Comparison of ENCODE assay signal across 8 cellular contexts in genomic region chr19:2328401-2329161, GRCh38. TPM values are rescaled to one million over a fixed set of nuclear protein-coding genes. Genes with fewer than 3 reads are reported as not detected.
DNase-seq lines count a peak whose midpoint lies in the region; ATAC-seq and TF ChIP-seq lines count a peak whose summit lies in the region.

Gene LSM7, minus strand, starts transcription at chr19:2328586. Its CDS starts 20 bp downstream, at chr19:2328566.
Gene SPPL2B, plus strand, starts transcription at chr19:2328684. Its CDS starts 26 bp downstream, at chr19:2328710.

- TF ChIP-seq POLR2A in Peyer's patch (IDR thresholded peaks at IDR 0.05): peak; percentile 87 to 95

- peak within 1 kb of the TSS; percentile 99 to 100 (median 100) for H3K4me3 Mint-ChIP-seq in CD4-positive, alpha-beta memory T cell
- peak within 1 kb of the TSS; percentile 92 to 100 (median 100) for H3K4me3 Mint-ChIP-seq in IgD-negative memory B cell
- H3K4me3 Mint-ChIP-seq in activated T-cell treated with anti-CD3 and anti-CD28 coated beads, Interleukin-2, amount 50 U/mL, for 4 hours: peak within 1 kb of the TSS; percentile 100

- H3K4me1 Mint-ChIP-seq in CD4-positive, alpha-beta memory T cell: peaks cover 22 to 61% (median 47%) of the 10 kb centered on the region in 4 donors
- peaks cover 37 to 67% (median 63%) of the 10 kb centered on the region in 3 donors for H3K4me1 Mint-ChIP-seq in IgD-negative memory B cell
- H3K4me1 Mint-ChIP-seq in activated T-cell treated with anti-CD3 and anti-CD28 coated beads, Interleukin-2, amount 50 U/mL, for 4 hours (ENCODE audit: low read depth): peaks cover 65% of the 10 kb centered on the region

- peaks cover 49% of the 10 kb centered on the region for H3K4me1 ChIP-seq in CD4-positive, alpha-beta memory T cell (ENCODE audit: insufficient read depth, low read length)
- H3K4me1 ChIP-seq in Peyer's patch (peaks cover 0 to 58% (median 48%) of the 10 kb centered on the region in 4 donors), muscle layer of duodenum (ENCODE audit: control insufficient read depth in 1 of 2, insufficient read depth in 2 of 2, low read length in 2 of 2) (peaks cover under 1 to 61% of the 10 kb centered on the region in 2 donors)

- peaks cover 10 to 27% of the 10 kb centered on the region in 2 donors for H3K36me3 Mint-ChIP-seq in CD4-positive, alpha-beta memory T cell
- peaks cover 1% of the 10 kb centered on the region for H3K36me3 Mint-ChIP-seq in IgD-negative memory B cell
- H3K36me3 Mint-ChIP-seq in activated T-cell treated with anti-CD3 and anti-CD28 coated beads, Interleukin-2, amount 50 U/mL, for 4 hours (ENCODE audit: insufficient read depth): peaks cover 19% of the 10 kb centered on the region

- no peaks in the 10 kb centered on the region for H3K9me3 ChIP-seq in CD4-positive, alpha-beta memory T cell (ENCODE audit: control insufficient read depth in 1 of 2, low read length in 2 of 2)
- H3K9me3 ChIP-seq in Peyer's patch: no peaks in the 10 kb centered on the region
- no peaks in the 10 kb centered on the region for H3K9me3 ChIP-seq in muscle layer of duodenum (ENCODE audit: control insufficient read depth in 1 of 2, low read length in 2 of 2)

- peak within 1 kb of the TSS; percentile 76 for H3K27ac ChIP-seq in CD4-positive, alpha-beta memory T cell (ENCODE audit: low read depth, low read length)
- peak within 1 kb of the TSS; percentile 79 to 98 (median 90) for H3K27ac ChIP-seq in Peyer's patch
- H3K27ac ChIP-seq in muscle layer of duodenum (ENCODE audit: low read length): peak within 1 kb of the TSS; percentile 63

- peak within 1 kb of the TSS; percentile 82 to 88 for H3K4me3 ChIP-seq in CD4-positive, alpha-beta memory T cell (ENCODE audit: low read length in 2 of 2)
- H3K4me3 ChIP-seq in Peyer's patch: peak within 1 kb of the TSS; percentile 75 to 99 (median 88)
- peak within 1 kb of the TSS; percentile 86 to 96 for H3K4me3 ChIP-seq in muscle layer of duodenum (ENCODE audit: low read depth in 1 of 2, low read length in 2 of 2)

- POLR2A ChIA-PET in CD4-positive, alpha-beta memory T cell (lab: Charles Lee; ENCODE audit: partially characterized antibody): interaction anchor here (0.7 to 1.9 kb wide), 11 partner anchors 26 to 112 kb away, joined by 3 to 10 read pairs (median 4); partner anchors contain the start of gene TIMM13

- ATAC-seq in activated T-cell treated with anti-CD3 and anti-CD28 coated beads, Interleukin-2, amount 50 U/mL, for 4 hours: peak; percentile 83 to 84
- peak; percentile 82 for ATAC-seq in esophagus mucosa

- intact Hi-C loops in CD4-positive, alpha-beta memory T cell (cut with micrococcal nuclease): loop anchor here (1.0 to 5.0 kb wide), 4 partner anchors 36 to 99 kb away; partner anchors contain the start of genes PLEKHJ1, SF3A2 and TIMM13

- H3K36me3 ChIP-seq in CD4-positive, alpha-beta memory T cell (ENCODE audit: insufficient read depth, low read length): peaks cover 6% of the 10 kb centered on the region
- H3K36me3 ChIP-seq in Peyer's patch (peaks cover 0 to 27% (median 0%) of the 10 kb centered on the region in 3 donors), muscle layer of duodenum (ENCODE audit: control insufficient read depth in 1 of 2, insufficient read depth in 2 of 2, low read length in 2 of 2) (peaks cover 0 to 12% of the 10 kb centered on the region in 2 donors)

- H3K27me3 ChIP-seq in CD4-positive, alpha-beta memory T cell (ENCODE audit: insufficient read depth, low read length): no peaks in the 10 kb centered on the region
- no peaks in the 10 kb centered on the region for H3K27me3 ChIP-seq in Peyer's patch
- no peaks in the 10 kb centered on the region for H3K27me3 ChIP-seq in muscle layer of duodenum (ENCODE audit: low read depth, low read length)

- peak within 1 kb of the TSS; percentile 97 to 100 (median 99) for H3K27ac Mint-ChIP-seq in CD4-positive, alpha-beta memory T cell
- H3K27ac Mint-ChIP-seq in IgD-negative memory B cell: peak within 1 kb of the TSS; percentile 97 to 100 (median 99)

- DNase-seq in CD4-positive, alpha-beta memory T cell: peak; percentile 91 to 92 (median 91)
- peak; percentile 100 for DNase-seq in GM20000 (ENCODE audit: low spot score)
- DNase-seq in Peyer's patch: peak; percentile 87 to 96 (median 95)
- DNase-seq in activated T-cell treated with anti-CD3 and anti-CD28 coated beads, Interleukin-2, amount 50 U/mL, for 4 hours: peak; percentile 91
- DNase-seq in stimulated activated CD8-positive, alpha-beta memory T cell treated with anti-CD3 and anti-CD28 coated beads, Interleukin-7, amount 100 ng/mL, for 1 hour (ENCODE audit: low read depth in 2 of 2): peak; percentile 86 to 90

- CTCF ChIA-PET in CD4-positive, alpha-beta memory T cell (lab: Charles Lee; ENCODE audit: partially characterized antibody): interaction anchor here (1.0 kb wide), 1 partner anchor 12 kb away, joined by 3 read pairs; no protein-coding TSS in a partner anchor

- TF ChIP-seq CTCF in GM20000 (IDR thresholded peaks at IDR 0.05; ENCODE audit: extremely low read depth, missing control alignments) (no peak), Peyer's patch (IDR thresholded peaks at IDR 0.05) (peak in 2 of 6 experiments; percentile 0 to 3)

- no peaks in the 10 kb centered on the region for H3K27me3 Mint-ChIP-seq in CD4-positive, alpha-beta memory T cell
- no peaks in the 10 kb centered on the region for H3K27me3 Mint-ChIP-seq in IgD-negative memory B cell
- no peaks in the 10 kb centered on the region for H3K27me3 Mint-ChIP-seq in activated T-cell treated with anti-CD3 and anti-CD28 coated beads, Interleukin-2, amount 50 U/mL, for 4 hours (ENCODE audit: low read depth)

- H3K9me3 Mint-ChIP-seq in CD4-positive, alpha-beta memory T cell: peaks cover 0 to 2% (median 0%) of the 10 kb centered on the region in 8 donors
- H3K9me3 Mint-ChIP-seq in IgD-negative memory B cell: no peaks in the 10 kb centered on the region
- H3K9me3 Mint-ChIP-seq in activated T-cell treated with anti-CD3 and anti-CD28 coated beads, Interleukin-2, amount 50 U/mL, for 4 hours: no peaks in the 10 kb centered on the region

RNA-seq across cellular contexts. Expression of gene LSM7, which starts in this region (rescaled TPM):
- 100 to 1,000 TPM; 107 to 108 TPM for total RNA-seq in CD4-positive, alpha-beta memory T cell
- 100 to 1,000 TPM; 165 to 171 TPM for polyA plus RNA-seq in CD4-positive, alpha-beta memory T cell
- 308 TPM for polyA plus RNA-seq in IgD-negative memory B cell
- total RNA-seq in Peyer's patch: 100 to 1,000 TPM in 2 of 4 donors, 10 to 100 TPM in 2; 59.8 to 152 (median 109) TPM
- total RNA-seq in activated T-cell treated with anti-CD3 and anti-CD28 coated beads, Interleukin-2, amount 50 U/mL, for 4 hours: 100 to 1,000 TPM; 275 to 313 (median 307) TPM
- 98.9 TPM for total RNA-seq in esophagus mucosa

RNA-seq across cellular contexts. Expression of gene SPPL2B, which starts in this region (rescaled TPM):
- total RNA-seq in CD4-positive, alpha-beta memory T cell: 10 to 100 TPM; 76.8 to 82.8 TPM
- polyA plus RNA-seq in CD4-positive, alpha-beta memory T cell: 1 to 10 TPM; 6.2 to 9.4 TPM
- 20.8 TPM for polyA plus RNA-seq in IgD-negative memory B cell
- 100 to 1,000 TPM; 196 to 448 (median 270) TPM for total RNA-seq in Peyer's patch
- total RNA-seq in activated T-cell treated with anti-CD3 and anti-CD28 coated beads, Interleukin-2, amount 50 U/mL, for 4 hours: 10 to 100 TPM; 42.1 to 45.3 (median 42.2) TPM
- 18.8 TPM for total RNA-seq in esophagus mucosa

Comparison
In these comparisons a context has a peak if more than half of its experiments do, and no peak if none do; other contexts are left out.
1. Peak in every context shown above with its lines: DNase-seq, ATAC-seq, H3K4me3 ChIP-seq and H3K27ac ChIP-seq.